In the genomic region with DNA sequence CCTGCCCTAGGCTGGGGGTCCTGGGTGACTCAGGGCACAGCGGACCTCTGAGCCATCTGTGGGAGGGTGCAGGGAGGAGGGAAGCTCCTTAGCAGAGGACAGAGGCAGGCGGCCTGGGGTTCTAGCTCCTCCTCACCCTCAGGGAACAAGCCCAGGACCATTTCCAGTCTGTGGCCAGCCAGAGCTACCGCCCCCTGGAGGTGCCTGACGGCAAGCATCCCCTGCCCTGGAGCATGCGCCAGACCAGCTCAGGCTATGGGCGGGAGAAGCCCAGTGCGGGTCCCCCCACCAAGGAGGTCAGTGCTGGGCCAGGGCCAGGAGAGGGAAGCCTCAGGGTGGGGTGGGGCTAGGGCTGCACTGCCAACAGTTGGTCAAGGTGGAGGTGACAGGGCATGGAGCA, we compare ENCODE assay signal across 1 cellular context.
TF ChIP-seq lines count a peak whose summit lies in the region.

No MANE protein-coding gene starts in this region.

TF ChIP-seq in SK-N-SH, 30 proteins besides CTCF, POLR2A, EP300 and RAD21 (continued from another document):
- TF ChIP-seq TEAD4 (IDR thresholded peaks at IDR 0.05; ENCODE audit: borderline replicate concordance, insufficient read depth) = no peak
- no peak for TF ChIP-seq POLR2AphosphoS5 (IDR thresholded peaks at IDR 0.05; ENCODE audit: low read depth, low read length)
- TF ChIP-seq, protein P1, sequence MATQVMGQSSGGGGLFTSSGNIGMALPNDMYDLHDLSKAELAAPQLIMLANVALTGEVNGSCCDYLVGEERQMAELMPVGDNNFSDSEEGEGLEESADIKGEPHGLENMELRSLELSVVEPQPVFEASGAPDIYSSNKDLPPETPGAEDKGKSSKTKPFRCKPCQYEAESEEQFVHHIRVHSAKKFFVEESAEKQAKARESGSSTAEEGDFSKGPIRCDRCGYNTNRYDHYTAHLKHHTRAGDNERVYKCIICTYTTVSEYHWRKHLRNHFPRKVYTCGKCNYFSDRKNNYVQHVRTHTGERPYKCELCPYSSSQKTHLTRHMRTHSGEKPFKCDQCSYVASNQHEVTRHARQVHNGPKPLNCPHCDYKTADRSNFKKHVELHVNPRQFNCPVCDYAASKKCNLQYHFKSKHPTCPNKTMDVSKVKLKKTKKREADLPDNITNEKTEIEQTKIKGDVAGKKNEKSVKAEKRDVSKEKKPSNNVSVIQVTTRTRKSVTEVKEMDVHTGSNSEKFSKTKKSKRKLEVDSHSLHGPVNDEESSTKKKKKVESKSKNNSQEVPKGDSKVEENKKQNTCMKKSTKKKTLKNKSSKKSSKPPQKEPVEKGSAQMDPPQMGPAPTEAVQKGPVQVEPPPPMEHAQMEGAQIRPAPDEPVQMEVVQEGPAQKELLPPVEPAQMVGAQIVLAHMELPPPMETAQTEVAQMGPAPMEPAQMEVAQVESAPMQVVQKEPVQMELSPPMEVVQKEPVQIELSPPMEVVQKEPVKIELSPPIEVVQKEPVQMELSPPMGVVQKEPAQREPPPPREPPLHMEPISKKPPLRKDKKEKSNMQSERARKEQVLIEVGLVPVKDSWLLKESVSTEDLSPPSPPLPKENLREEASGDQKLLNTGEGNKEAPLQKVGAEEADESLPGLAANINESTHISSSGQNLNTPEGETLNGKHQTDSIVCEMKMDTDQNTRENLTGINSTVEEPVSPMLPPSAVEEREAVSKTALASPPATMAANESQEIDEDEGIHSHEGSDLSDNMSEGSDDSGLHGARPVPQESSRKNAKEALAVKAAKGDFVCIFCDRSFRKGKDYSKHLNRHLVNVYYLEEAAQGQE (IDR thresholded peaks at IDR 0.05; ENCODE audit: low read depth, low read length) = no peak
